12 cellular contexts compared by ENCODE assay signal in the genomic region with DNA sequence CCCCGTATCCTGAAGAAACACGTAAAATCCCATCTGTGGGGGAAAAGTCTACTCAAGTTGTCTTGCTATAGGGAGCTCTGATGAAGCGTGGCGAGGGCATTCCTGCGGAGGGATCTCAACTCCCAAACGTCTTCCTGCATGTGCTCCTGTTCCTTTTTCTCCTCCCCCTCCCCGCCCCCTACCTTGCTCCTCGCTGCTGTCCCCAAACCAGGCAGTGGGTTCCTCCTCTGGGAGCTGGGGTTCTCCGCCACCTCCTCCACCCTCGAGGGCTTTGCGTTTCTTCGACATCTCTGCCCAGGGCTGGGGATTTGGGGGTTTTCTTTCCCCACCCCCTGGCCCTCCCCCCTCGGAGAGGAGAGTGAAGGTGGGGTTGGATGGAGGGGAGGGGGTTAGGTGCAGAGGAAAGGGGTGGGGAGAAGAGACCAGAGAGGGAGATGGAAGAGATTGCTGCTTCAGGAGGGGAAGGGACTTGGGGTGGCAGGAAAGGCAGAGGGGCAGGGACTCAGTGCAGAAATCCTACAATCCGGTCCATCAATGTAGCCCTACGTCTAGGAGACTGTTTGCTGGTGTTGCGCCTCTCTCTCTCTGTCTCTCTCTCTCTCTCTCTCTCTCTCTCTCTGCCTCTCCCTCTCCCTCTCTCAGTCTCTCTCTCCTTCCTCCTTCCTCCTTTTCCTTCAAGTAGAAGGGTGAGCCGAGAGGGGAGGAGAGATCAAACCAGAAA.
DNase-seq lines count a peak whose midpoint lies in the region; ATAC-seq and TF ChIP-seq lines count a peak whose summit lies in the region.
"Had no signal": no experiment of that assay in that cellular context is flagged by ENCODE, and none has a peak within 500 bp of the region (broad histone marks: within the 10 kb centered on the region; RNA-seq: fewer than 3 reads in every experiment).

No MANE protein-coding gene starts in this region.

- H3K4me3 ChIP-seq in mammary epithelial cell (replicated peaks in 1 of 3; ENCODE audit: insufficient read depth in 1 of 3, low read depth in 2 of 3, low read length in 3 of 3), result no peak overlapping the region
- peak overlapping the region; percentile 45 to 69 (median 49) for H3K4me3 ChIP-seq in breast epithelium
- H3K4me3 ChIP-seq in iPS-18c (ENCODE audit: insufficient read depth, low read depth, low read length), result peak overlapping the region; percentile 29
- peak overlapping the region; percentile 89 to 90 for H3K4me3 ChIP-seq in stomach smooth muscle (ENCODE audit: low read length in 2 of 2)
- H3K4me3 ChIP-seq: upper lobe of left lung had no signal

- TF ChIP-seq POLR2A in breast epithelium (IDR thresholded peaks at IDR 0.05), result no peak

- dilution Hi-C loops in mammary epithelial cell (cut with HindIII; ENCODE audit: low sequenced_read_pairs), result no loop called here

- no peaks in the 10 kb centered on the region for H3K9me3 ChIP-seq in mammary epithelial cell (replicated peaks; ENCODE audit: insufficient read depth, low read length)
- H3K9me3 ChIP-seq in breast epithelium, result no peaks in the 10 kb centered on the region
- no peaks in the 10 kb centered on the region for H3K9me3 ChIP-seq in iPS-18c (ENCODE audit: control insufficient read depth, insufficient read depth, low read length)
- H3K9me3 ChIP-seq in stomach smooth muscle (ENCODE audit: control insufficient read depth in 2 of 2, low read length in 2 of 2), result no peaks in the 10 kb centered on the region
- H3K9me3 ChIP-seq: upper lobe of left lung had no signal

- H3K36me3 ChIP-seq in mammary epithelial cell (ENCODE audit: insufficient read depth, low read length) (no peaks in the 10 kb centered on the region), breast epithelium (no peaks in the 10 kb centered on the region), stomach smooth muscle (ENCODE audit: control insufficient read depth in 2 of 2, insufficient read depth in 2 of 2, low read length in 2 of 2) (no peaks in the 10 kb centered on the region)
- H3K36me3 ChIP-seq: upper lobe of left lung had no signal

- H3K27ac Mint-ChIP-seq in MCF 10A (ENCODE audit: low read depth, unreplicated experiment), result no peak overlapping the region
- H3K27ac Mint-ChIP-seq in activated CD8-positive, alpha-beta T cell treated with anti-CD3 and anti-CD28 coated beads, Interleukin-2, amount 10 ng/mL, durations not matched to agents 7 days and 5 days, result no peak overlapping the region
- H3K27ac Mint-ChIP-seq: activated naive CD4-positive, alpha-beta T cell treated with anti-CD3 and anti-CD28 coated beads for 36 hours had no signal

- BruUV-seq in MCF 10A (replicated peaks; lab: Mats Ljungman, UMichigan) (no TSS peak), mammary epithelial cell (replicated peaks; lab: Mats Ljungman, UMichigan) (no TSS peak)

- 55% methylated on average over 4 of the region's 17 CpGs for WGBS in mammary epithelial cell (ENCODE audit: low coverage, missing lambda C conversion rate)

- H3K4me1 ChIP-seq in mammary epithelial cell (ENCODE audit: insufficient read depth, low read length) (no peaks in the 10 kb centered on the region), breast epithelium (no peaks in the 10 kb centered on the region), stomach smooth muscle (ENCODE audit: control insufficient read depth, insufficient read depth, low read length) (peaks cover 20% of the 10 kb centered on the region)

- DNase-seq in MCF 10A (ENCODE audit: unreplicated experiment) (no peak), mammary epithelial cell (no peak), breast epithelium (ENCODE audit: low spot score in 2 of 2) (no peak), NOMO-1 (lab: John Stamatoyannopoulos, UW; ENCODE audit: unreplicated experiment in 2 of 2) (no peak)
- no peak for DNase-seq in activated CD8-positive, alpha-beta T cell treated with anti-CD3 and anti-CD28 coated beads, Interleukin-2, amount 10 ng/mL, durations not matched to agents 7 days and 5 days
- DNase-seq: 8988T; activated naive CD4-positive, alpha-beta T cell treated with anti-CD3 and anti-CD28 coated beads for 36 hours; stimulated activated CD4-positive, alpha-beta T cell treated with anti-CD3 and anti-CD28 coated beads, Interleukin-12 subunit alpha, Interleukin-12 subunit beta, amount 100 ng/mL, for 4 hours had no signal

- H3K9me3 Mint-ChIP-seq in MCF 10A (ENCODE audit: unreplicated experiment), result peaks cover 7% of the 10 kb centered on the region
- H3K9me3 Mint-ChIP-seq in activated CD8-positive, alpha-beta T cell treated with anti-CD3 and anti-CD28 coated beads, Interleukin-2, amount 10 ng/mL, durations not matched to agents 7 days and 5 days (ENCODE audit: insufficient read depth), result no peaks in the 10 kb centered on the region
- H3K9me3 Mint-ChIP-seq: activated naive CD4-positive, alpha-beta T cell treated with anti-CD3 and anti-CD28 coated beads for 36 hours had no signal

- peak overlapping the region; percentile 74 for H3K4me3 Mint-ChIP-seq in MCF 10A (ENCODE audit: unreplicated experiment)
- H3K4me3 Mint-ChIP-seq in activated CD8-positive, alpha-beta T cell treated with anti-CD3 and anti-CD28 coated beads, Interleukin-2, amount 10 ng/mL, durations not matched to agents 7 days and 5 days, result no peak overlapping the region
- H3K4me3 Mint-ChIP-seq: activated naive CD4-positive, alpha-beta T cell treated with anti-CD3 and anti-CD28 coated beads for 36 hours had no signal

- no peak overlapping the region for H3K4me2 ChIP-seq in mammary epithelial cell (ENCODE audit: insufficient read depth, low read depth, low read length)

- H4K20me1 ChIP-seq in mammary epithelial cell (ENCODE audit: insufficient read depth, low read length), result no peaks in the 10 kb centered on the region

- no peak for TF ChIP-seq CTCF in MCF 10A (IDR thresholded peaks at IDR 0.05; ENCODE audit: unreplicated experiment)
- no peak for TF ChIP-seq CTCF in mammary epithelial cell (conservative IDR thresholded peaks at IDR 0.05 in 1 of 2, IDR thresholded peaks at IDR 0.05 in 1 of 2; ENCODE audit: extremely low read depth in 1 of 2, insufficient read depth in 1 of 2, low read depth in 1 of 2, low read length in 2 of 2)
- no peak for TF ChIP-seq CTCF in breast epithelium (IDR thresholded peaks at IDR 0.05)

- CTCF ChIA-PET in MCF 10A (lab: Yijun Ruan, JAX), result interaction anchor here (1.4 kb wide), 1 partner anchor 120 kb away, joined by 6 read pairs; no protein-coding TSS in a partner anchor
- CTCF ChIA-PET in mammary epithelial cell (lab: Charles Lee; ENCODE audit: low non-redundant PET), result no interaction called here
- CTCF ChIA-PET in activated CD8-positive, alpha-beta T cell treated with anti-CD3 and anti-CD28 coated beads, Interleukin-2, amount 10 ng/mL, durations not matched to agents 7 days and 5 days (lab: Charles Lee), result no interaction called here

- H3K27me3 ChIP-seq in mammary epithelial cell (ENCODE audit: insufficient read depth, low read length), result no peaks in the 10 kb centered on the region
- H3K27me3 ChIP-seq in breast epithelium, result peaks cover 0 to 48% of the 10 kb centered on the region in 2 donors
- H3K27me3 ChIP-seq in stomach smooth muscle (ENCODE audit: control insufficient read depth in 1 of 2, insufficient read depth in 2 of 2, low read length in 2 of 2), result peaks cover 8 to 17% of the 10 kb centered on the region in 2 donors

- intact Hi-C loops in MCF 10A (cut with micrococcal nuclease) (loop anchor here (10.0 kb wide), 1 partner anchor 119 kb away; no protein-coding TSS in a partner anchor), mammary epithelial cell (cut with micrococcal nuclease) (no loop called here), breast epithelium (cut with DNase I; ENCODE audit: low total_unique reads) (no loop called here)

- no peak for ATAC-seq in activated CD8-positive, alpha-beta T cell treated with anti-CD3 and anti-CD28 coated beads, Interleukin-2, amount 10 ng/mL, durations not matched to agents 7 days and 5 days
- ATAC-seq in HG02840 (IDR thresholded peaks at IDR 0.05; ENCODE audit: low FRiP score, unreplicated experiment), result no peak

- in situ Hi-C loops in mammary epithelial cell (cut with MboI; ENCODE audit: low sequenced_read_pairs in 2 of 2), result no loop called here

- POLR2A ChIA-PET in MCF 10A (lab: Yijun Ruan, JAX), result interaction anchor here (0.6 to 0.8 kb wide), 2 partner anchors 21 to 281 kb away, joined by 3 to 4 read pairs; no protein-coding TSS in a partner anchor
- POLR2A ChIA-PET in activated CD8-positive, alpha-beta T cell treated with anti-CD3 and anti-CD28 coated beads, Interleukin-2, amount 10 ng/mL, durations not matched to agents 7 days and 5 days (lab: Charles Lee), result no interaction called here

- no peak overlapping the region for H2AFZ ChIP-seq in mammary epithelial cell (ENCODE audit: low read depth, low read length)

- H3K27me3 Mint-ChIP-seq in MCF 10A (ENCODE audit: insufficient read depth, unreplicated experiment), result peaks cover 16% of the 10 kb centered on the region
- H3K27me3 Mint-ChIP-seq in activated CD8-positive, alpha-beta T cell treated with anti-CD3 and anti-CD28 coated beads, Interleukin-2, amount 10 ng/mL, durations not matched to agents 7 days and 5 days (ENCODE audit: low read depth), result peaks cover 68% of the 10 kb centered on the region

- H3K27ac ChIP-seq in mammary epithelial cell (ENCODE audit: insufficient read depth, low read depth, low read length) (no peak overlapping the region), breast epithelium (no peak overlapping the region), stomach smooth muscle (ENCODE audit: low read length) (peak overlapping the region; percentile 76)
- H3K27ac ChIP-seq: upper lobe of left lung had no signal

- H3K4me1 Mint-ChIP-seq in MCF 10A (ENCODE audit: insufficient read depth, unreplicated experiment), result peaks cover 13% of the 10 kb centered on the region
- peaks cover 13% of the 10 kb centered on the region for H3K4me1 Mint-ChIP-seq in activated CD8-positive, alpha-beta T cell treated with anti-CD3 and anti-CD28 coated beads, Interleukin-2, amount 10 ng/mL, durations not matched to agents 7 days and 5 days (ENCODE audit: low read depth)

- no peaks in the 10 kb centered on the region for H3K79me2 ChIP-seq in mammary epithelial cell (ENCODE audit: insufficient read depth, low read length)

- H3K36me3 Mint-ChIP-seq in MCF 10A (ENCODE audit: insufficient read depth, unreplicated experiment), result no peaks in the 10 kb centered on the region
- no peaks in the 10 kb centered on the region for H3K36me3 Mint-ChIP-seq in activated CD8-positive, alpha-beta T cell treated with anti-CD3 and anti-CD28 coated beads, Interleukin-2, amount 10 ng/mL, durations not matched to agents 7 days and 5 days (ENCODE audit: low read depth)

- H3K9ac ChIP-seq in mammary epithelial cell (ENCODE audit: insufficient read depth, low read length) (no peak overlapping the region), stomach smooth muscle (ENCODE audit: low read length in 2 of 2) (peak overlapping the region; percentile 36 to 80)

Comparison
In these comparisons a context has a peak if more than half of its experiments do, and no peak if none do; other contexts are left out.
1. H3K4me3 ChIP-seq: peak in breast epithelium (3 of 3), iPS-18c (single experiment) and stomach smooth muscle (2 of 2); none in mammary epithelial cell (0 of 3).